In the genomic region with DNA sequence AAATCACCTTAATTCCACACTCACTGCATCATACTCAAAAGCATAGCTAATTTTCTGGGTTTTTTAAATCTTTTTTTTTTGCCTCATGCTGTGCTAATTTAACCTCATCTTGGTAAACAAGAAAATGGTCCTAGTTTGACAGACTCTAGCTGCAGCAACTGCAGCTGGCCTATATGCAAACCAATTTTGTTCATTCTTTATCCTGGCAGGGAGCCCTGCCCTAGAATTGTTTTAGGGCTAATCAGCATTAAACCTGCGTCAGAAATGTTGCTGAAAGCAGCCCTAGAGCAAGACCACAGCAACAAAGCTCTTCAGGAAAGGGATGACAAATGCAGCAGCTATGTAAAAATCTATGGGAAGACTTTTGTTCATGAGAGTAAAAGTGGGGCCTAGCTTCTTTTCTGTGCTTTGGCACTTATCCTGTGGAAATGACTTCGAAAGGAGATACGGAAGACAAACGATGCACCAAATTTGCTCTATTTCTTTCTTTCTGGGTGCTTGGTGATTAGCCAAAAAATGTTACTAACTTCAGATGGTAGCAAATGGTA, we compare ENCODE assay signal across 9 cellular contexts.
DNase-seq lines count a peak whose midpoint lies in the region; TF ChIP-seq lines count a peak whose summit lies in the region.
"Had no signal": no experiment of that assay in that cellular context is flagged by ENCODE, and none has a peak within 500 bp of the region (broad histone marks: within the 10 kb centered on the region; RNA-seq: fewer than 3 reads in every experiment).

No MANE protein-coding gene starts in this region.

- H3K9me3 ChIP-seq in breast epithelium: no peaks in the 10 kb centered on the region
- H3K9me3 ChIP-seq: BLaER1 treated with 17β-estradiol and CSF1 and Interleukin-3, amounts not matched to agents 10 nM and 100 nM had no signal

- H3K9me3 Mint-ChIP-seq in MCF 10A (ENCODE audit: unreplicated experiment) (no peaks in the 10 kb centered on the region), type B pancreatic cell (no peaks in the 10 kb centered on the region)

- peaks cover 40% of the 10 kb centered on the region for H3K4me1 Mint-ChIP-seq in MCF 10A (ENCODE audit: insufficient read depth, unreplicated experiment)
- peaks cover 30% of the 10 kb centered on the region for H3K4me1 Mint-ChIP-seq in type B pancreatic cell (ENCODE audit: unreplicated experiment)

- H3K36me3 Mint-ChIP-seq in MCF 10A (ENCODE audit: insufficient read depth, unreplicated experiment) (peaks cover 6% of the 10 kb centered on the region), type B pancreatic cell (peaks cover 4% of the 10 kb centered on the region)

- H3K27ac Mint-ChIP-seq in MCF 10A (ENCODE audit: low read depth, unreplicated experiment) (peak overlapping the region; percentile 87), type B pancreatic cell (peak overlapping the region; percentile 75)

- intact Hi-C loops in MCF 10A (cut with micrococcal nuclease): loop anchor here (2.0 kb wide), 1 partner anchor 70 kb away; no protein-coding TSS in a partner anchor
- intact Hi-C loops in breast epithelium (cut with DNase I; ENCODE audit: low total_unique reads): no loop called here

- H3K4me3 ChIP-seq in breast epithelium: no peak overlapping the region
- H3K4me3 ChIP-seq: BLaER1 treated with 17β-estradiol and CSF1 and Interleukin-3, amounts not matched to agents 10 nM and 100 nM had no signal

- no peak for TF ChIP-seq CTCF in MCF 10A (IDR thresholded peaks at IDR 0.05; ENCODE audit: unreplicated experiment)
- TF ChIP-seq CTCF in breast epithelium (IDR thresholded peaks at IDR 0.05): no peak
- TF ChIP-seq CTCF in type B pancreatic cell (conservative IDR thresholded peaks at IDR 0.05): no peak
- TF ChIP-seq CTCF in GM10248 (IDR thresholded peaks at IDR 0.05; ENCODE audit: control extremely low read depth, extremely low read depth, low read depth, missing control alignments): no peak

- H3K27me3 ChIP-seq in breast epithelium: no peaks in the 10 kb centered on the region
- H3K27me3 ChIP-seq: BLaER1 treated with 17β-estradiol and CSF1 and Interleukin-3, amounts not matched to agents 10 nM and 100 nM had no signal

- POLR2A ChIA-PET in MCF 10A (lab: Yijun Ruan, JAX) (interaction anchor here (0.7 to 8.8 kb wide), 25 partner anchors 8 to 196 kb away, joined by 3 to 119 read pairs (median 7); partner anchors contain the start of gene DENND5B), GM10248 (lab: Yijun Ruan, JAX) (no interaction called here)

- H3K4me3 Mint-ChIP-seq in MCF 10A (ENCODE audit: unreplicated experiment) (peak overlapping the region; percentile 50), type B pancreatic cell (no peak overlapping the region)

- DNase-seq in MCF 10A (ENCODE audit: unreplicated experiment): peak; percentile 98
- no peak for DNase-seq in breast epithelium (ENCODE audit: low spot score in 2 of 2)
- peak; percentile 99 to 100 for DNase-seq in SW 1271 (lab: John Stamatoyannopoulos, UW)
- peak; percentile 65 for DNase-seq in iPS DF 19.7 (ENCODE audit: low read depth, low spot score)
- no peak for DNase-seq in type B pancreatic cell (ENCODE audit: extremely low spot score, unreplicated experiment)
- DNase-seq in GM10248 (ENCODE audit: extremely low spot score): no peak
- DNase-seq in COLO668 (lab: John Stamatoyannopoulos, UW; ENCODE audit: unreplicated experiment): no peak
- DNase-seq in D341Med (ENCODE audit: low spot score): no peak

- peaks cover 0 to 4% of the 10 kb centered on the region in 2 donors for H3K4me1 ChIP-seq in breast epithelium
- H3K4me1 ChIP-seq: BLaER1 treated with 17β-estradiol and CSF1 and Interleukin-3, amounts not matched to agents 10 nM and 100 nM had no signal

- H3K27me3 Mint-ChIP-seq in MCF 10A (ENCODE audit: insufficient read depth, unreplicated experiment): no peaks in the 10 kb centered on the region
- no peaks in the 10 kb centered on the region for H3K27me3 Mint-ChIP-seq in type B pancreatic cell

- no peaks in the 10 kb centered on the region for H3K36me3 ChIP-seq in breast epithelium
- H3K36me3 ChIP-seq: BLaER1 treated with 17β-estradiol and CSF1 and Interleukin-3, amounts not matched to agents 10 nM and 100 nM had no signal

- TF ChIP-seq POLR2A in breast epithelium (IDR thresholded peaks at IDR 0.05): no peak

- peak overlapping the region in 1 of 2 donors; percentile 15 for H3K27ac ChIP-seq in breast epithelium
- H3K27ac ChIP-seq: BLaER1 treated with 17β-estradiol and CSF1 and Interleukin-3, amounts not matched to agents 10 nM and 100 nM had no signal

- no TSS peak for BruUV-seq in MCF 10A (replicated peaks; lab: Mats Ljungman, UMichigan)

- CTCF ChIA-PET in MCF 10A (lab: Yijun Ruan, JAX) (interaction anchor here (0.8 to 1.6 kb wide), 5 partner anchors 9 to 115 kb away, joined by 4 to 5 read pairs (median 4); no protein-coding TSS in a partner anchor), GM10248 (lab: Yijun Ruan, JAX) (interaction anchor here (1.4 to 1.9 kb wide), 3 partner anchors 16 to 247 kb away, joined by 4 to 5 read pairs (median 4); partner anchors contain the start of gene DENND5B)

Comparison
In these comparisons a context has a peak if more than half of its experiments do, and no peak if none do; other contexts are left out.
1. DNase-seq: peak in MCF 10A (single experiment), SW 1271 (2 of 2) and iPS DF 19.7 (single experiment); none in breast epithelium (0 of 2), type B pancreatic cell (single experiment), GM10248 (single experiment), COLO668 (single experiment) and D341Med (single experiment).